ENCODE assay signal across 2 cellular contexts in genomic region chr17:38864636-38865398, GRCh38.
A peak's percentile ranks its signal among the peaks of the same experiment; 100 is the strongest.
TF ChIP-seq lines count a peak whose summit lies in the region.

No MANE protein-coding gene starts in this region.

TF ChIP-seq in A549, 52 proteins besides CTCF, POLR2A, EP300 and RAD21:
- TF ChIP-seq REST (IDR thresholded peaks at IDR 0.05) (no peak), EHMT2 (IDR thresholded peaks at IDR 0.05; ENCODE audit: low read depth) (0 out of 2 replicates have a peak, but pooled peaks have one; percentile 36)

TF ChIP-seq in GM23338, 12 proteins besides CTCF, POLR2A, EP300 and RAD21 (continued from another document):
- TF ChIP-seq ZNF462 (CRISPR knock-in tag; IDR thresholded peaks at IDR 0.05) (no peak), REST (IDR thresholded peaks at IDR 0.05; ENCODE audit: unreplicated experiment) (no peak), EZH2 (IDR thresholded peaks at IDR 0.05; ENCODE audit: low read depth, unreplicated experiment) (no peak), JUNB (IDR thresholded peaks at IDR 0.05; ENCODE audit: unreplicated experiment) (no peak), CREB1 (CRISPR knock-in tag; IDR thresholded peaks at IDR 0.05; ENCODE audit: low read depth) (no peak), NANOG (IDR thresholded peaks at IDR 0.05; ENCODE audit: borderline replicate concordance) (no peak), ZNF114 (CRISPR knock-in tag; IDR thresholded peaks at IDR 0.05) (no peak), EZH2phosphoT487 (IDR thresholded peaks at IDR 0.05; ENCODE audit: unreplicated experiment) (no peak), ETS1 (IDR thresholded peaks at IDR 0.05) (no peak), ZNF331 (CRISPR knock-in tag; IDR thresholded peaks at IDR 0.05; ENCODE audit: low read depth) (no peak)
